ENCODE assay signal across 8 cellular contexts in genomic region chr1:201114245-201115131, GRCh38. TPM values are rescaled to one million over a fixed set of nuclear protein-coding genes. Genes with fewer than 3 reads are reported as not detected.
DNase-seq lines count a peak whose midpoint lies in the region; ATAC-seq and TF ChIP-seq lines count a peak whose summit lies in the region.

No MANE protein-coding gene starts in this region.

- H3K4me1 Mint-ChIP-seq in type B pancreatic cell (ENCODE audit: unreplicated experiment): no peaks in the 10 kb centered on the region

- H3K4me3 Mint-ChIP-seq in type B pancreatic cell: peak overlapping the region; percentile 91

- H3K9ac ChIP-seq in adipocyte (ENCODE audit: low read length): peak overlapping the region; percentile 80

- ATAC-seq in HG02642 (IDR thresholded peaks at IDR 0.05; ENCODE audit: poor library complexity, unreplicated experiment) (peak; percentile 78), heart left ventricle (peak; percentile 79 to 98 (median 94))

- H3K27me3 ChIP-seq in adipocyte (replicated peaks; ENCODE audit: control insufficient read depth, insufficient read depth, low read length) (peaks cover 31% of the 10 kb centered on the region), heart left ventricle (peaks cover 0 to 43% (median 14%) of the 10 kb centered on the region in 9 donors)

- WGBS in heart left ventricle, 4 donors: 3 to 4% (median 3%) methylated on average over 43 to 88 of the region's 88 CpGs

- H3K9me3 ChIP-seq in adipocyte (ENCODE audit: control insufficient read depth, low read length) (no peaks in the 10 kb centered on the region), heart left ventricle (no peaks in the 10 kb centered on the region)

- no peak overlapping the region for H3K27ac ChIP-seq in heart left ventricle

- DNase-seq in GM04504 (ENCODE audit: low read depth) (peak; percentile 84), NCI-H128 (lab: John Stamatoyannopoulos, UW; ENCODE audit: unreplicated experiment) (peak; percentile 93), SW480 (ENCODE audit: low spot score) (peak; percentile 93), adipocyte (ENCODE audit: low read depth) (peak; percentile 98), heart left ventricle (peak; percentile 78 to 88 (median 87)), pons (ENCODE audit: low spot score) (peak; percentile 87), type B pancreatic cell (ENCODE audit: extremely low spot score, unreplicated experiment) (peak; percentile 88)

- intact Hi-C loops in heart left ventricle (cut with DNase I): loop anchor here in 8 of 10 donors (1.0 to 5.0 kb wide), 6 partner anchors 28 to 144 kb away; no protein-coding TSS in a partner anchor

- no peak overlapping the region for H3K27ac Mint-ChIP-seq in type B pancreatic cell

- peaks cover 39% of the 10 kb centered on the region for H3K27me3 Mint-ChIP-seq in type B pancreatic cell

- H3K4me3 ChIP-seq in adipocyte (ENCODE audit: low read length) (peak overlapping the region; percentile 87), heart left ventricle (peak overlapping the region; percentile 3 to 66 (median 52))

- no peaks in the 10 kb centered on the region for H3K36me3 Mint-ChIP-seq in type B pancreatic cell

- peak; percentile 60 to 90 (median 76) for TF ChIP-seq CTCF in heart left ventricle (IDR thresholded peaks at IDR 0.05)
- peak; percentile 89 for TF ChIP-seq CTCF in type B pancreatic cell (conservative IDR thresholded peaks at IDR 0.05)

- H3K36me3 ChIP-seq in adipocyte (ENCODE audit: control insufficient read depth, insufficient read depth, low read length, severe bottlenecking) (no peaks in the 10 kb centered on the region), heart left ventricle (no peaks in the 10 kb centered on the region)

- H3K4me1 ChIP-seq in adipocyte (ENCODE audit: control insufficient read depth, insufficient read depth, low read length) (peaks cover 2% of the 10 kb centered on the region), heart left ventricle (peaks cover 0 to 15% (median 5%) of the 10 kb centered on the region in 12 donors)

- no peak for TF ChIP-seq POLR2A in heart left ventricle (IDR thresholded peaks at IDR 0.05)

- H3K9me3 Mint-ChIP-seq in type B pancreatic cell: no peaks in the 10 kb centered on the region

RNA-seq across cellular contexts. Expression of gene CACNA1S, which starts 2.3 kb away (rescaled TPM):
- total RNA-seq in heart left ventricle: not detected
- not detected for polyA plus RNA-seq in heart left ventricle
- total RNA-seq in type B pancreatic cell (ENCODE audit: low replicate concordance): 0.12 TPM in 1 of 2 replicates, not detected in the other

RNA-seq across cellular contexts. Expression of gene ASCL5, which starts 12.5 kb away (rescaled TPM):
- total RNA-seq in heart left ventricle (not detected), type B pancreatic cell (ENCODE audit: low replicate concordance) (not detected in 2 replicates)
- not detected for polyA plus RNA-seq in heart left ventricle

RNA-seq across cellular contexts. Expression of gene TMEM9, which starts 39.8 kb away (rescaled TPM):
- total RNA-seq in heart left ventricle (10 to 100 TPM; 22.6 to 35.9 (median 29.3) TPM), type B pancreatic cell (ENCODE audit: low replicate concordance) (97.1 and 117 TPM in 2 replicates)
- polyA plus RNA-seq in heart left ventricle: 10 to 100 TPM; 22.4 to 42.9 TPM
